ENCODE assay signal across 11 cellular contexts in the genomic region with DNA sequence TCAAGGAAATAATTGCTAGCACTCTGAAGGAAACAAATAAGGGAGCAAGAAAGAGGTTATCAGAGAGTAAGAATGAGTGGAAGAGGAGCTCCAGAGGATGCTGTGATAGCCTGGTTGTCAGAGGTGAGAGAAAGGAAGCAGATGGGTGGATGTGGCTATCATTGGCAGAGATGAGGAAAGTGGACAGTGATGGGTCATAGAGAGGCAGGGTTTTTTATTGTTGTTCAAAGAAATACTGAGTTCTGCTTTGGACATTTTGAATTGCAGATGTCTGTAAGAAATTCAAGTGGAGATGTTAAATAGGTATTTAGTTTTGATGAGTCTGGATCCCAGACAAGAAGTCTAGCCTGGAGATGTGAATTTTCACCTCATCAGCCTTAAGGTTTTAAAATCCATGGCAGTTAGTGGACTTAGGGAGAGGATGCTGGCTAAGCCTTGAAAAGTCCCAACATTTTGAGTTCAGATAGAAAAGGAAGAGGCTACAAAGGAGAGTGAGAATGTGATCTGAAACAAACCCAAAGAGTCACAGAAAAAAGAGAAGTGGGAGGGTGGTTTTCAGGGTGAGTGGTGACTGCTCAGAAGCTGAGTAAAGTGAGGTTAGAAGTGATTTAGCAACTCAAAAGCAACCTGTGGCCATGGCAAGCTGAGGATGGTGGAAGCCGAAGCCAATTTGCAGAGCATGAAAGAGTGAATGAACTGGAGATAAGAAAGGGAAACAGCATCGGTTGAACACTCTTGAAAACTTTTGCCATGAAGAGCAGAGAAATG. TPM values are rescaled to one million over a fixed set of nuclear protein-coding genes. Genes with fewer than 3 reads are reported as not detected.
DNase-seq lines count a peak whose midpoint lies in the region; ATAC-seq and TF ChIP-seq lines count a peak whose summit lies in the region.
"Had no signal": no experiment of that assay in that cellular context is flagged by ENCODE, and none has a peak within 500 bp of the region (broad histone marks: within the 10 kb centered on the region; RNA-seq: fewer than 3 reads in every experiment).

No MANE protein-coding gene starts in this region.

- peak; percentile 98 for ATAC-seq in GM19328 (IDR thresholded peaks at IDR 0.05; ENCODE audit: unreplicated experiment)
- peak; percentile 89 for ATAC-seq in HG02763 (IDR thresholded peaks at IDR 0.05; ENCODE audit: unreplicated experiment)
- ATAC-seq in HG03469 (IDR thresholded peaks at IDR 0.05; ENCODE audit: unreplicated experiment) = peak; percentile 96
- ATAC-seq: activated naive CD8-positive, alpha-beta T cell treated with anti-CD3 and anti-CD28 coated beads, Interleukin-2, amount 50 U/mL, for 24 hours had no signal

- H3K36me3 ChIP-seq in GM23248 (ENCODE audit: low read depth) = no peaks in the 10 kb centered on the region

- no peaks in the 10 kb centered on the region for H4K20me1 ChIP-seq in GM23248 (ENCODE audit: insufficient read depth)

- no peak overlapping the region for H3K4me2 ChIP-seq in GM23248 (ENCODE audit: unreplicated experiment)

- in situ Hi-C loops in GM23248 (cut with MboI) = no loop called here

- no peak overlapping the region for H2AFZ ChIP-seq in GM23248

- H3K79me2 ChIP-seq in GM23248 (ENCODE audit: insufficient read depth) = no peaks in the 10 kb centered on the region

- H3K9me2 ChIP-seq in GM23248 (ENCODE audit: insufficient read depth) = no peaks in the 10 kb centered on the region

- no peak overlapping the region for H3K4me3 ChIP-seq in GM23248

- DNase-seq in GM10266 (ENCODE audit: extremely low spot score) = peak; percentile 45
- DNase-seq in NCI-H2029 (lab: John Stamatoyannopoulos, UW) = no peak
- no peak for DNase-seq in cardiac septum (ENCODE audit: low spot score)
- DNase-seq in GM23248 = no peak
- no peak for DNase-seq in mucosa of gallbladder (ENCODE audit: low spot score)
- DNase-seq: activated CD4-positive, alpha-beta T cell treated with anti-CD3 and anti-CD28 coated beads for 48 hours; activated naive CD8-positive, alpha-beta T cell treated with anti-CD3 and anti-CD28 coated beads, Interleukin-2, amount 50 U/mL, for 24 hours; effector CD8-positive, alpha-beta T cell had no signal

- H3K4me1 ChIP-seq in GM23248 (ENCODE audit: insufficient read depth) = no peaks in the 10 kb centered on the region

- no peaks in the 10 kb centered on the region for H3K27me3 ChIP-seq in GM23248 (replicated peaks; ENCODE audit: insufficient read depth)

- no peaks in the 10 kb centered on the region for H3F3A ChIP-seq in GM23248 (ENCODE audit: insufficient read depth)

- H3K9ac ChIP-seq in GM23248 = no peak overlapping the region

- no peak for TF ChIP-seq CTCF in GM10266 (IDR thresholded peaks at IDR 0.05; ENCODE audit: control insufficient read depth, insufficient read depth, low read depth, missing control alignments)

- H3K27ac ChIP-seq in GM23248 = no peak overlapping the region

- H3K9me3 ChIP-seq in GM23248 (ENCODE audit: low read depth) = no peaks in the 10 kb centered on the region

- intact Hi-C loops in cardiac septum (cut with DNase I) = no loop called here

- 94 to 100% methylated on average over 2 of the region's 2 CpGs for WGBS in GM23248 (ENCODE audit: low coverage in 1 of 2, low lambda C conversion rate in 2 of 2, missing lambda C conversion rate in 2 of 2), 2 experiments

RNA-seq across cellular contexts. Expression of a gene that starts 50.4 kb away (rescaled TPM):
- total RNA-seq in cardiac septum (40.0 TPM), mucosa of gallbladder (28.8 TPM)
- 116 and 128 TPM in 2 replicates for total RNA-seq in GM23248 (2014; rRNA removed; shearing (Covaris generic))
- 244 and 247 TPM in 2 replicates for polyA plus RNA-seq in GM23248 (2016; fragmentation: Nextera tagmentation; extraction: Ambion mirVana)
